8 cellular contexts compared by ENCODE assay signal in the genomic region with DNA sequence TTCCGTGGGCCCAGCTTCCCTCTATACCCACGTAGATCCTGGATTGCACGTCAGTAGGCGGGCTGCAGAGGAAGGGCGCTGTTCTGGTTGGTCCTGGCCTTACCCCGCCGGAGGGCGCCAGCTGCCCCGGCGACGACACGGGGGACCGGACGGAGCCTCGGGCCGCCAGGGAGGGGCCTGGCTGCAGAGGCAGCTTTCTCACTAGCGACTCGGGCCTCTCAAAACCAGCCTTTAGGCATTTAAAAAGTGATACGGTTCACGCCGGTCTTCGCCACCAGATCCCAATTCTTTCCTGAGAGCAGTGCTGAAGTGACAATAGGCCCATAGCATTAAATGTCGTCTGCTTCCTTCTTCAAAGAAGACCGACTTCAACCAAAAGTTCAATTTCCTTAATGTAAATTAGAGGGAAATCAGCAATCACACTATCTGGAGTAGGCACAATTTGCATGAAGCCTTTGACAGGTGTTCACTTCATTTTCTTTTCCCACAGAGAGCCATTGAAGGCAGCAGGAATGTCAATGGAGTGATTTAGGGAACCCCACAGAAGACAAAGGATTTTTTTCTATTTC. TPM values are rescaled to one million over a fixed set of nuclear protein-coding genes. Genes with fewer than 3 reads are reported as not detected.
DNase-seq lines count a peak whose midpoint lies in the region; ATAC-seq, FAIRE-seq and TF ChIP-seq lines count a peak whose summit lies in the region.

No MANE protein-coding gene starts in this region.

- CTCF ChIA-PET in Panc1 (lab: Charles Lee), result no interaction called here

- in situ Hi-C loops in Panc1 (cut with HindIII; ENCODE audit: low pct_unique_long_range_greater_than_20kb, low sequenced_read_pairs), result no loop called here

- H3K27ac Mint-ChIP-seq in activated naive CD8-positive, alpha-beta T cell treated with anti-CD3 and anti-CD28 coated beads, Interleukin-2, amount 10 ng/mL, durations not matched to agents 7 days and 5 days, result no peak overlapping the region

- peaks cover 10% of the 10 kb centered on the region for H3K27me3 Mint-ChIP-seq in activated naive CD8-positive, alpha-beta T cell treated with anti-CD3 and anti-CD28 coated beads, Interleukin-2, amount 10 ng/mL, durations not matched to agents 7 days and 5 days

- FAIRE-seq in GM18507 (lab: Jason Lieb, UNC) (peak; percentile 90), RCC 7860 (lab: Jason Lieb, UNC) (no peak)

- H3K36me3 ChIP-seq in Panc1 (ENCODE audit: control insufficient read depth, insufficient read depth, low read length), result no peaks in the 10 kb centered on the region
- no peaks in the 10 kb centered on the region for H3K36me3 ChIP-seq in sigmoid colon

- H3K4me1 ChIP-seq in Panc1 (ENCODE audit: control insufficient read depth, insufficient read depth, low read length), result no peaks in the 10 kb centered on the region
- H3K4me1 ChIP-seq in sigmoid colon, result no peaks in the 10 kb centered on the region

- no TSS peak for BruUV-seq in Panc1 (replicated peaks; lab: Mats Ljungman, UMichigan)

- TF ChIP-seq POLR2A in sigmoid colon (IDR thresholded peaks at IDR 0.05), result no peak

- no peak for TF ChIP-seq EP300 in sigmoid colon (IDR thresholded peaks at IDR 0.05)

- peaks cover 2% of the 10 kb centered on the region for H3K9me3 Mint-ChIP-seq in activated naive CD8-positive, alpha-beta T cell treated with anti-CD3 and anti-CD28 coated beads, Interleukin-2, amount 10 ng/mL, durations not matched to agents 7 days and 5 days

- intact Hi-C loops in Panc1 (cut with micrococcal nuclease; ENCODE audit: unreplicated experiment) (no loop called here), sigmoid colon (cut with DNase I) (no loop called here)

- H3K4me3 ChIP-seq in Panc1 (ENCODE audit: low read depth in 2 of 2, low read length in 2 of 2), result peak overlapping the region in 1 of 2 experiments; percentile 26; a peak in 1 of 4 replicates
- H3K4me3 ChIP-seq in sigmoid colon, result peak overlapping the region in 3 of 4 donors; percentile 4 to 14 (median 5)

- POLR2A ChIA-PET in Panc1 (lab: Charles Lee), result no interaction called here
- POLR2A ChIA-PET in activated naive CD8-positive, alpha-beta T cell treated with anti-CD3 and anti-CD28 coated beads, Interleukin-2, amount 10 ng/mL, durations not matched to agents 7 days and 5 days (lab: Charles Lee), result interaction anchor here (0.5 to 1.6 kb wide), 4 partner anchors 15 to 130 kb away, joined by 3 to 5 read pairs (median 3); no protein-coding TSS in a partner anchor

- H3K27ac ChIP-seq in Panc1 (ENCODE audit: low read length) (no peak overlapping the region), sigmoid colon (no peak overlapping the region)

- H3K4me3 Mint-ChIP-seq in activated naive CD8-positive, alpha-beta T cell treated with anti-CD3 and anti-CD28 coated beads, Interleukin-2, amount 10 ng/mL, durations not matched to agents 7 days and 5 days, result peak overlapping the region; percentile 32

- TF ChIP-seq CTCF in Panc1 (IDR thresholded peaks at IDR 0.05), result no peak
- no peak for TF ChIP-seq CTCF in sigmoid colon (IDR thresholded peaks at IDR 0.05)

- no peaks in the 10 kb centered on the region for H3K27me3 ChIP-seq in Panc1 (ENCODE audit: control insufficient read depth, insufficient read depth, low read length)
- no peaks in the 10 kb centered on the region for H3K27me3 ChIP-seq in sigmoid colon

- DNase-seq in GM18507 (ENCODE audit: extremely low spot score, insufficient read length, low read depth) (peak; percentile 49), Panc1 (ENCODE audit: low read depth, low spot score) (no peak), hepatic stellate cell (ENCODE audit: low spot score) (peak; percentile 44), sigmoid colon (peak; percentile 69), RCC 7860 (ENCODE audit: low spot score) (no peak), cerebellar nuclear complex (lab: John Stamatoyannopoulos, UW) (no peak)
- DNase-seq in activated naive CD8-positive, alpha-beta T cell treated with anti-CD3 and anti-CD28 coated beads, Interleukin-2, amount 10 ng/mL, durations not matched to agents 7 days and 5 days, result peak; percentile 69

- peaks cover 9% of the 10 kb centered on the region for H3K4me1 Mint-ChIP-seq in activated naive CD8-positive, alpha-beta T cell treated with anti-CD3 and anti-CD28 coated beads, Interleukin-2, amount 10 ng/mL, durations not matched to agents 7 days and 5 days

- H3K36me3 Mint-ChIP-seq in activated naive CD8-positive, alpha-beta T cell treated with anti-CD3 and anti-CD28 coated beads, Interleukin-2, amount 10 ng/mL, durations not matched to agents 7 days and 5 days, result no peaks in the 10 kb centered on the region

- H3K9me3 ChIP-seq in Panc1 (ENCODE audit: control insufficient read depth, insufficient read depth, low read depth, low read length) (no peaks in the 10 kb centered on the region; the same call in 1 of the 2 replicates), sigmoid colon (no peaks in the 10 kb centered on the region)

- ATAC-seq in HG02763 (IDR thresholded peaks at IDR 0.05; ENCODE audit: unreplicated experiment) (peak; percentile 83), Panc1 (peak; percentile 90)
- ATAC-seq in activated naive CD8-positive, alpha-beta T cell treated with anti-CD3 and anti-CD28 coated beads, Interleukin-2, amount 10 ng/mL, durations not matched to agents 7 days and 5 days (ENCODE audit: low read depth), result peak; percentile 99

- 7 to 8% methylated on average over 24 of the region's 24 CpGs for WGBS in sigmoid colon, 2 donors

RNA-seq across cellular contexts. Expression of a gene that starts 17.6 kb away (rescaled TPM):
- total RNA-seq in Panc1 (2021; ENCODE audit: unreplicated experiment) (222 TPM), sigmoid colon (10 to 100 TPM; 61.5 to 93.0 (median 69.7) TPM)
- 98.2 TPM for polyA plus RNA-seq in Panc1 (2012; ENCODE audit: insufficient read length)
- total RNA-seq in activated naive CD8-positive, alpha-beta T cell treated with anti-CD3 and anti-CD28 coated beads, Interleukin-2, amount 10 ng/mL, durations not matched to agents 7 days and 5 days, result 100 to 1,000 TPM; 200 to 217 TPM
- 100 to 1,000 TPM; 113 to 177 (median 146) TPM for polyA plus RNA-seq in sigmoid colon

Comparison
In these comparisons a context has a peak if more than half of its experiments do, and no peak if none do; other contexts are left out.
1. DNase-seq: peak in GM18507 (single experiment), activated naive CD8-positive, alpha-beta T cell treated with anti-CD3 and anti-CD28 coated beads, Interleukin-2, amount 10 ng/mL, durations not matched to agents 7 days and 5 days (single experiment), hepatic stellate cell (single experiment) and sigmoid colon (single experiment); none in Panc1 (single experiment), RCC 7860 (single experiment) and cerebellar nuclear complex (0 of 2).
2. Peak in every context shown above with its lines, with median percentiles within 50 percentile points of each other: ATAC-seq.